Comparison of ENCODE assay signal across 8 cellular contexts in genomic region chr19:51016798-51017683, GRCh38. TPM values are rescaled to one million over a fixed set of nuclear protein-coding genes. Genes with fewer than 3 reads are reported as not detected.
DNase-seq lines count a peak whose midpoint lies in the region; ATAC-seq and TF ChIP-seq lines count a peak whose summit lies in the region.

No MANE protein-coding gene starts in this region.

- H3K9me3 ChIP-seq in NT2/D1 (ENCODE audit: insufficient read depth, low read length): no peaks in the 10 kb centered on the region
- no peaks in the 10 kb centered on the region for H3K9me3 ChIP-seq in right cardiac atrium (ENCODE audit: control insufficient read depth, low read length)
- no peaks in the 10 kb centered on the region for H3K9me3 ChIP-seq in psoas muscle

- in situ Hi-C loops in ACHN (cut with HindIII; ENCODE audit: low pct_ligation_motif_present, low pct_unique_long_range_greater_than_20kb, low sequenced_read_pairs): no loop called here

- H3K27me3 ChIP-seq in NT2/D1 (ENCODE audit: insufficient read depth, insufficient read length) (peaks cover 23% of the 10 kb centered on the region), right cardiac atrium (ENCODE audit: control insufficient read depth, insufficient read depth) (no peaks in the 10 kb centered on the region), psoas muscle (ENCODE audit: insufficient read depth in 3 of 3, low read length in 2 of 3) (peaks cover 0 to 64% (median 9%) of the 10 kb centered on the region in 3 donors)

- H3K4me1 ChIP-seq in NT2/D1 (ENCODE audit: insufficient read depth, insufficient read length) (no peaks in the 10 kb centered on the region), right cardiac atrium (ENCODE audit: control insufficient read depth, insufficient read depth, low read length) (peaks cover 4% of the 10 kb centered on the region), psoas muscle (no peaks in the 10 kb centered on the region)

- WGBS in right cardiac atrium: 1% methylated on average over 68 of the region's 68 CpGs
- 1 to 2% (median 2%) methylated on average over 67 to 68 of the region's 68 CpGs for WGBS in psoas muscle, 3 donors

- H3K27ac ChIP-seq in right cardiac atrium (ENCODE audit: low read length) (no peak overlapping the region), psoas muscle (no peak overlapping the region)

- peak; percentile 13 to 46 for ATAC-seq in right cardiac atrium
- no peak for ATAC-seq in psoas muscle
- no peak for ATAC-seq in stimulated activated memory B cell treated with anti-CD40 and anti-IgM and Interleukin-4, amounts not matched to agents 10 μg/mL and 1 μg/mL and 100 μg/mL, for 72 hours
- ATAC-seq in GM18868 (IDR thresholded peaks at IDR 0.05; ENCODE audit: unreplicated experiment): no peak

- H3K36me3 ChIP-seq in NT2/D1 (ENCODE audit: insufficient read depth, insufficient read length, low read length) (no peaks in the 10 kb centered on the region), psoas muscle (ENCODE audit: insufficient read depth in 1 of 2, low read depth in 1 of 2) (no peaks in the 10 kb centered on the region)

- H3K9me3 Mint-ChIP-seq in activated naive CD8-positive, alpha-beta T cell (ENCODE audit: low read depth): no peaks in the 10 kb centered on the region
- H3K9me3 Mint-ChIP-seq in stimulated activated memory B cell treated with anti-CD40 and anti-IgM and Interleukin-4, amounts not matched to agents 10 μg/mL and 1 μg/mL and 100 μg/mL, for 72 hours: peaks cover 11% of the 10 kb centered on the region

- peaks cover 40% of the 10 kb centered on the region for H3K27me3 Mint-ChIP-seq in activated naive CD8-positive, alpha-beta T cell
- peaks cover 72% of the 10 kb centered on the region for H3K27me3 Mint-ChIP-seq in stimulated activated memory B cell treated with anti-CD40 and anti-IgM and Interleukin-4, amounts not matched to agents 10 μg/mL and 1 μg/mL and 100 μg/mL, for 72 hours

- peak; percentile 49 for DNase-seq in ACHN
- DNase-seq in NT2/D1 (ENCODE audit: low read depth, low spot score): peak; percentile 59
- DNase-seq in right cardiac atrium: peak; percentile 36 to 84 (median 73)
- peak in 1 of 2 donors; percentile 67 for DNase-seq in psoas muscle

- H3K4me3 ChIP-seq in NT2/D1 (ENCODE audit: insufficient read length, low read depth) (peak overlapping the region; percentile 60), right cardiac atrium (ENCODE audit: low read length) (no peak overlapping the region), psoas muscle (peak overlapping the region; percentile 32)

- H3K27ac Mint-ChIP-seq in activated naive CD8-positive, alpha-beta T cell: no peak overlapping the region
- no peak overlapping the region for H3K27ac Mint-ChIP-seq in stimulated activated memory B cell treated with anti-CD40 and anti-IgM and Interleukin-4, amounts not matched to agents 10 μg/mL and 1 μg/mL and 100 μg/mL, for 72 hours

- intact Hi-C loops in right cardiac atrium (cut with DNase I) (loop anchor here in 1 of 4 donors (5.0 kb wide), 1 partner anchor 80 kb away; no protein-coding TSS in a partner anchor), psoas muscle (cut with DNase I) (no loop called here)

- H3K4me1 Mint-ChIP-seq in activated naive CD8-positive, alpha-beta T cell (ENCODE audit: low read depth): peaks cover 25% of the 10 kb centered on the region
- H3K4me1 Mint-ChIP-seq in stimulated activated memory B cell treated with anti-CD40 and anti-IgM and Interleukin-4, amounts not matched to agents 10 μg/mL and 1 μg/mL and 100 μg/mL, for 72 hours: peaks cover 26% of the 10 kb centered on the region

- no peaks in the 10 kb centered on the region for H3K36me3 Mint-ChIP-seq in activated naive CD8-positive, alpha-beta T cell
- H3K36me3 Mint-ChIP-seq in stimulated activated memory B cell treated with anti-CD40 and anti-IgM and Interleukin-4, amounts not matched to agents 10 μg/mL and 1 μg/mL and 100 μg/mL, for 72 hours: peaks cover 18% of the 10 kb centered on the region

- TF ChIP-seq CTCF in GM12874 (IDR thresholded peaks at IDR 0.05; ENCODE audit: insufficient read depth, low read depth, low read length) (peak; percentile 97), psoas muscle (IDR thresholded peaks at IDR 0.05) (peak; percentile 41)

- H3K9ac ChIP-seq in NT2/D1 (ENCODE audit: insufficient read length, low read depth): peak overlapping the region; percentile 72

- peak overlapping the region; percentile 64 for H3K4me3 Mint-ChIP-seq in activated naive CD8-positive, alpha-beta T cell
- no peak overlapping the region for H3K4me3 Mint-ChIP-seq in stimulated activated memory B cell treated with anti-CD40 and anti-IgM and Interleukin-4, amounts not matched to agents 10 μg/mL and 1 μg/mL and 100 μg/mL, for 72 hours

RNA-seq across cellular contexts. Expression of gene KLK10, which starts 2.5 kb away (rescaled TPM):
- total RNA-seq in right cardiac atrium (under 1 TPM in 3 of 4 donors, not detected in 1; 0.48 to 0.89 (median 0.50) TPM), psoas muscle (not detected)
- polyA plus RNA-seq in right cardiac atrium (0.48 TPM), psoas muscle (under 1 TPM; 0.04 to 0.16 (median 0.04) TPM)

RNA-seq across cellular contexts. Expression of gene KLK11, which starts 9.4 kb away (rescaled TPM):
- under 1 TPM in 3 of 4 donors, not detected in 1; 0.50 to 0.69 (median 0.50) TPM for total RNA-seq in right cardiac atrium
- polyA plus RNA-seq in right cardiac atrium: 0.14 TPM
- under 1 TPM in 3 of 4 donors, not detected in 1; 0.19 to 0.52 (median 0.24) TPM for total RNA-seq in psoas muscle
- under 1 TPM; 0.13 to 0.20 (median 0.17) TPM for polyA plus RNA-seq in psoas muscle

RNA-seq across cellular contexts. Expression of gene KLK8, which starts 15.6 kb away (rescaled TPM):
- total RNA-seq in right cardiac atrium (not detected), psoas muscle (not detected)
- polyA plus RNA-seq in right cardiac atrium (0.07 TPM), psoas muscle (under 1 TPM in 2 of 3 donors, not detected in 1; 0.09 to 0.76 TPM)

RNA-seq across cellular contexts. Expression of gene KLK12, which starts 17.8 kb away (rescaled TPM):
- total RNA-seq in right cardiac atrium: not detected
- polyA plus RNA-seq in right cardiac atrium: not detected
- not detected for total RNA-seq in psoas muscle
- polyA plus RNA-seq in psoas muscle: not detected

RNA-seq across cellular contexts. Expression of gene KLK7, which starts 33.3 kb away (rescaled TPM):
- total RNA-seq in right cardiac atrium (not detected), psoas muscle (not detected)
- polyA plus RNA-seq in right cardiac atrium (not detected), psoas muscle (not detected)

Comparison
In these comparisons a context has a peak if more than half of its experiments do, and no peak if none do; other contexts are left out.
1. ATAC-seq: peak in right cardiac atrium (2 of 2); none in psoas muscle (0 of 4), stimulated activated memory B cell treated with anti-CD40 and anti-IgM and Interleukin-4, amounts not matched to agents 10 μg/mL and 1 μg/mL and 100 μg/mL, for 72 hours (single experiment) and GM18868 (single experiment).